In the genomic region with DNA sequence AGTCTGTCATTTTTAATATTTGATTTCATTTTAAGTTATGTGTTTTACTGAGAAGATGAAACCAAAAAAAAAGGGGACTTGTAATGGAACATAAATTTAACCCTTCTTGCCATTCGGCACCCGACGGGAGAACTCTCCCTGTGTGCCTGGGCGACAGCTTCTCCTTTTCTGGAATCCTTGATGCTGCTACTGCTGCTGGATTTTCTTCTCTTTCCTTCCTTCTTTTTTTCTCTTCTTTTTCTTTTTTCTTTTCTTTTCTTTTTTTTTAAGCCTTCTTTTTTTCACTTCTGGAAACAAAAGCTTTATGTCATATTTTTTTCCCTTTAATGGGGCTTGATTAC, we compare ENCODE assay signal across 13 cellular contexts. TPM values are rescaled to one million over a fixed set of nuclear protein-coding genes. Genes with fewer than 3 reads are reported as not detected.
"Had no signal": no experiment of that assay in that cellular context is flagged by ENCODE, and none has a peak within 500 bp of the region (broad histone marks: within the 10 kb centered on the region; RNA-seq: fewer than 3 reads in every experiment).

No MANE protein-coding gene starts in this region.

- H3K9me3 ChIP-seq: sigmoid colon, thoracic aorta had no signal

- H3K4me1 ChIP-seq: sigmoid colon had no signal

- H3K27ac ChIP-seq: coronary artery, epithelial cell of prostate, hepatocyte, sigmoid colon, thoracic aorta had no signal

- DNase-seq: activated CD4-positive, alpha-beta memory T cell treated with anti-CD3 and anti-CD28 coated beads for 36 hours; activated CD4-positive, alpha-beta T cell treated with anti-CD3 and anti-CD28 coated beads for 1 hour; activated naive CD4-positive, alpha-beta T cell treated with Interleukin-2 at 50 U/mL for 16 hours; effector memory CD8-positive, alpha-beta T cell; sigmoid colon; stimulated activated CD4-positive, alpha-beta T cell treated with anti-CD3 and anti-CD28 coated beads, Interleukin-2, amount 100 ng/mL, for 48 hours; SW 1271 had no signal

- H3K27me3 ChIP-seq: sigmoid colon had no signal

- H3K36me3 ChIP-seq: sigmoid colon, thoracic aorta had no signal

- H3K9me3 Mint-ChIP-seq: activated CD4-positive, alpha-beta memory T cell treated with anti-CD3 and anti-CD28 coated beads for 36 hours; effector memory CD8-positive, alpha-beta T cell; stimulated activated naive CD8-positive, alpha-beta T cell treated with anti-CD3 and anti-CD28 coated beads, Interleukin-15, Interleukin-2, amounts not matched to agents 100 ng/mL and 50 ng/mL, for 24 hours; T-helper 2 cell treated with Interferon-gamma antibody and Interleukin-4, amounts not matched to agents 5 μg/mL and 100 μg/mL, for 36 hours had no signal

- H3K36me3 Mint-ChIP-seq: activated CD4-positive, alpha-beta memory T cell treated with anti-CD3 and anti-CD28 coated beads for 36 hours had no signal

- H3K4me3 Mint-ChIP-seq: activated CD4-positive, alpha-beta memory T cell treated with anti-CD3 and anti-CD28 coated beads for 36 hours; effector memory CD8-positive, alpha-beta T cell; stimulated activated naive CD8-positive, alpha-beta T cell treated with anti-CD3 and anti-CD28 coated beads, Interleukin-15, Interleukin-2, amounts not matched to agents 100 ng/mL and 50 ng/mL, for 24 hours; T-helper 2 cell treated with Interferon-gamma antibody and Interleukin-4, amounts not matched to agents 5 μg/mL and 100 μg/mL, for 36 hours had no signal

- H3K4me3 ChIP-seq: coronary artery, hepatocyte, sigmoid colon, thoracic aorta had no signal

- H3K27ac Mint-ChIP-seq: activated CD4-positive, alpha-beta memory T cell treated with anti-CD3 and anti-CD28 coated beads for 36 hours; effector memory CD8-positive, alpha-beta T cell; stimulated activated naive CD8-positive, alpha-beta T cell treated with anti-CD3 and anti-CD28 coated beads, Interleukin-15, Interleukin-2, amounts not matched to agents 100 ng/mL and 50 ng/mL, for 24 hours; T-helper 2 cell treated with Interferon-gamma antibody and Interleukin-4, amounts not matched to agents 5 μg/mL and 100 μg/mL, for 36 hours had no signal

RNA-seq across cellular contexts. Expression of a gene that starts 11.1 kb away (rescaled TPM):
- total RNA-seq: activated CD4-positive, alpha-beta memory T cell treated with anti-CD3 and anti-CD28 coated beads for 36 hours had no signal
